ENCODE assay signal across 1 cellular context in genomic region chr10:45669897-45670296, GRCh38.
TF ChIP-seq lines count a peak whose summit lies in the region.

No MANE protein-coding gene starts in this region.

TF ChIP-seq in K562, 482 proteins besides CTCF, POLR2A, EP300 and RAD21:
- TF ChIP-seq SPI1 (IDR thresholded peaks at IDR 0.05; ENCODE audit: borderline replicate concordance, low read depth, low read length): peak; percentile 63; the same call in 1 of the 2 replicates
- TF ChIP-seq KDM1A (IDR thresholded peaks at IDR 0.05): peak in 1 of 2 experiments; percentile 44; a peak in 1 of 4 replicates
TF ChIP-seq in K562: peak in this region for 2; not testable (repeated sequence) for 480.
